9 cellular contexts compared by ENCODE assay signal in the genomic region with DNA sequence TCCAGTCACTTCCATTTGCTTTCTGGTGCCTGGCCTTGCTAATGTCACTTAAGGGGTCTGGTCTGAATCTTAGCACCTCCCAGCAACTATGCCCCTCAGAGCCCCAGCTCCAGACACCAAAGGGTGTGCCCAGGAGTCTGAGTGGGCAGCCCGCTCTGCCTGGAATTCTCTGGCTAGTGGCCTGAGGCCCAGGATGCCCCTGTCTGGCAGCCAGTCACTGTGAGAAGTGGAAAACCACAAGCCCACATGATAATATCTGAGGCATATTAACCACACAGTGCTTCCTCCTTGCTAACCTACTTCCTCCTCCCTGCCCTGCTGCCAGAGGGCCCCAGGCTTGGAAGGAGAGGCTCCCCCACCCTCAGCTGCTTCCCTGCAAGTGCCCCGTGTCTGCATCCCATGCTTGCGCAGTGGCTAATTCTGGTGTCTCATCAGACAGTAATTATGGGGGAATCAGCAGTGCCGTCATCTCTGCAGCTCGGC. TPM values are rescaled to one million over a fixed set of nuclear protein-coding genes. Genes with fewer than 3 reads are reported as not detected.
DNase-seq lines count a peak whose midpoint lies in the region; ATAC-seq and TF ChIP-seq lines count a peak whose summit lies in the region.
"Had no signal": no experiment of that assay in that cellular context is flagged by ENCODE, and none has a peak within 500 bp of the region (broad histone marks: within the 10 kb centered on the region; RNA-seq: fewer than 3 reads in every experiment).

No MANE protein-coding gene starts in this region.

- peaks cover 40% of the 10 kb centered on the region for H3K4me1 Mint-ChIP-seq in activated CD8-positive, alpha-beta memory T cell treated with anti-CD3 and anti-CD28 coated beads, Interleukin-2, amount 10 ng/mL, durations not matched to agents 7 days and 5 days

- DNase-seq in activated CD8-positive, alpha-beta memory T cell treated with anti-CD3 and anti-CD28 coated beads, Interleukin-2, amount 10 ng/mL, durations not matched to agents 7 days and 5 days: peak; percentile 73
- no peak for DNase-seq in activated CD8-positive, alpha-beta memory T cell treated with anti-CD3 and anti-CD28 coated beads, Interleukin-2, amount 50 U/mL, for 48 hours
- peak; percentile 55 for DNase-seq in OCI-M1 (lab: John Stamatoyannopoulos, UW)
- peak; percentile 10 to 44 for DNase-seq in cardiac fibroblast (ENCODE audit: low read depth in 2 of 2)
- peak; percentile 59 for DNase-seq in renal cortical epithelial cell (ENCODE audit: low read depth)
- no peak for DNase-seq in T-helper 9 cell
- DNase-seq in activated gamma-delta T cell (lab: John Stamatoyannopoulos, UW): no peak
- DNase-seq: trophoblast cell had no signal

- H3K9me3 Mint-ChIP-seq in activated CD8-positive, alpha-beta memory T cell treated with anti-CD3 and anti-CD28 coated beads, Interleukin-2, amount 10 ng/mL, durations not matched to agents 7 days and 5 days (ENCODE audit: low read depth): no peaks in the 10 kb centered on the region

- ATAC-seq in activated CD8-positive, alpha-beta memory T cell treated with anti-CD3 and anti-CD28 coated beads, Interleukin-2, amount 10 ng/mL, durations not matched to agents 7 days and 5 days: peak; percentile 74
- ATAC-seq in HG03469 (IDR thresholded peaks at IDR 0.05; ENCODE audit: unreplicated experiment): no peak

- TF ChIP-seq CTCF in cardiac fibroblast (IDR thresholded peaks at IDR 0.05; ENCODE audit: low read depth, low read length): no peak

- CTCF ChIA-PET in activated CD8-positive, alpha-beta memory T cell treated with anti-CD3 and anti-CD28 coated beads, Interleukin-2, amount 10 ng/mL, durations not matched to agents 7 days and 5 days (lab: Charles Lee): interaction anchor here (0.6 to 13.9 kb wide), 5 partner anchors 10 to 310 kb away, joined by 3 to 184 read pairs (median 3); no protein-coding TSS in a partner anchor

- no peaks in the 10 kb centered on the region for H3K36me3 Mint-ChIP-seq in activated CD8-positive, alpha-beta memory T cell treated with anti-CD3 and anti-CD28 coated beads, Interleukin-2, amount 10 ng/mL, durations not matched to agents 7 days and 5 days

- H3K27me3 Mint-ChIP-seq in activated CD8-positive, alpha-beta memory T cell treated with anti-CD3 and anti-CD28 coated beads, Interleukin-2, amount 10 ng/mL, durations not matched to agents 7 days and 5 days: peaks cover 94% of the 10 kb centered on the region

- H3K27ac Mint-ChIP-seq in activated CD8-positive, alpha-beta memory T cell treated with anti-CD3 and anti-CD28 coated beads, Interleukin-2, amount 10 ng/mL, durations not matched to agents 7 days and 5 days: no peak overlapping the region

- H3K4me3 ChIP-seq in cardiac fibroblast (replicated peaks in 1 of 2; ENCODE audit: low read depth in 2 of 2, low read length in 2 of 2): no peak overlapping the region

- H3K4me3 Mint-ChIP-seq in activated CD8-positive, alpha-beta memory T cell treated with anti-CD3 and anti-CD28 coated beads, Interleukin-2, amount 10 ng/mL, durations not matched to agents 7 days and 5 days: no peak overlapping the region

RNA-seq across cellular contexts. Expression of a gene that starts 14.0 kb away (rescaled TPM):
- under 1 TPM; 0.26 to 0.30 TPM for total RNA-seq in activated CD8-positive, alpha-beta memory T cell treated with anti-CD3 and anti-CD28 coated beads, Interleukin-2, amount 10 ng/mL, durations not matched to agents 7 days and 5 days
- 0.17 and 0.25 TPM in 2 replicates for total RNA-seq in renal cortical epithelial cell

Comparison
In these comparisons a context has a peak if more than half of its experiments do, and no peak if none do; other contexts are left out.
1. DNase-seq: peak in activated CD8-positive, alpha-beta memory T cell treated with anti-CD3 and anti-CD28 coated beads, Interleukin-2, amount 10 ng/mL, durations not matched to agents 7 days and 5 days (single experiment), OCI-M1 (single experiment), cardiac fibroblast (2 of 2) and renal cortical epithelial cell (single experiment); none in activated CD8-positive, alpha-beta memory T cell treated with anti-CD3 and anti-CD28 coated beads, Interleukin-2, amount 50 U/mL, for 48 hours (single experiment), T-helper 9 cell (single experiment) and activated gamma-delta T cell (single experiment).